Comparison of ENCODE assay signal across 8 cellular contexts in the genomic region with DNA sequence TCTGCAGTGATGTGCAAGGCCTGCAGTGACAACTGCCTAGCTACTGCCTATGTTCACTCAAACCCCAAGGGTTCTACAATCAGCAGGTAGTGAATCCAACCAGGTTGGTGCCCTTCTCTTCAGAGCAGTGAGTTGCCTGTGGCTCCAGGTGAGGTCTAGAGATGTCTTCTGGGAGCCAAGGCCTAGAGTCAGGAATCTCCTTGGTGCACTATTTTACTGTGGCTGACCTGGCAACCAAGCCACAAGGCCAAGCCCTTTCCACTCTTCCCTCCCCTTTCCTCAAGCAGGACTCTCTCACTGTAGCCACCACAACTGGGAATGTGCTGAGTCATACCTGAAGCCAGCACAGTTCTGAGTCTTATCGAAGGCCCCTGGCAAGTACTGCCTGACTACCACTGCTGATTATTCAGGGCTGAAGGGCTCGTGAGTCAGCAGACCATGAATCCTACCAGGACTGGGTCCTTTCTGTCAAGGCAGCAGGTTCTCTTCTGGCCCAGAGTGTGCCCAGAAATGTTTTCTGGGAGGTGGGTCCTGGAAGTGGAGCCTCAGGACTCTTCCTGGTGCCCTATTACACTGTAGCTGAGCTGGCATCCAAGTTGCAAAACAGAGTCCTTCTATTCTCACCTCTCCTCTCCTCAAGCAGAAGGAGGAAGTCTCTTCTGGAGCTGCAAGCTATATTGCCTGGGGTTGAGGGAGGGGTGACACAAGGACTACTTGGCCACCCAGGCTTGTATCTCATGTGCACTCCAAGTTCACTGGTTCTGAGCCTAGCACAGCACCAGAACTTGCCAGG.
DNase-seq lines count a peak whose midpoint lies in the region; ATAC-seq, FAIRE-seq and TF ChIP-seq lines count a peak whose summit lies in the region.

No MANE protein-coding gene starts in this region.

- no peaks in the 10 kb centered on the region for H3K27me3 Mint-ChIP-seq in astrocyte (ENCODE audit: low read depth, unreplicated experiment)
- peaks cover 16% of the 10 kb centered on the region for H3K27me3 Mint-ChIP-seq in activated CD4-positive, alpha-beta memory T cell treated with anti-CD3 and anti-CD28 coated beads for 36 hours
- peaks cover 59% of the 10 kb centered on the region for H3K27me3 Mint-ChIP-seq in stimulated activated memory B cell treated with anti-CD40 and anti-IgM and Interleukin-4, amounts not matched to agents 10 μg/mL and 1 μg/mL and 100 μg/mL, for 72 hours

- peak overlapping the region; percentile 63 for H3K27ac Mint-ChIP-seq in astrocyte (ENCODE audit: unreplicated experiment)
- no peak overlapping the region for H3K27ac Mint-ChIP-seq in activated CD4-positive, alpha-beta memory T cell treated with anti-CD3 and anti-CD28 coated beads for 36 hours
- H3K27ac Mint-ChIP-seq in stimulated activated memory B cell treated with anti-CD40 and anti-IgM and Interleukin-4, amounts not matched to agents 10 μg/mL and 1 μg/mL and 100 μg/mL, for 72 hours, result no peak overlapping the region

- DNase-seq in AG09309 (ENCODE audit: low read depth), result peak; percentile 75
- DNase-seq in HT-29 (ENCODE audit: low spot score), result peak; percentile 87
- DNase-seq in astrocyte (ENCODE audit: low read depth), result peak; percentile 97
- DNase-seq in kidney tubule cell (ENCODE audit: low spot score), result peak; percentile 99
- DNase-seq in NAMALWA (ENCODE audit: low spot score), result no peak
- DNase-seq in activated CD4-positive, alpha-beta memory T cell treated with anti-CD3 and anti-CD28 coated beads for 36 hours, result no peak

- no peak for TF ChIP-seq CTCF in AG09309 (IDR thresholded peaks at IDR 0.05; ENCODE audit: control insufficient read depth, insufficient read depth, low read depth, low read length, missing control alignments)
- TF ChIP-seq CTCF in astrocyte (IDR thresholded peaks at IDR 0.05; ENCODE audit: insufficient read depth, low read depth, low read length), result no peak

- peaks cover 7% of the 10 kb centered on the region for H3K4me1 ChIP-seq in astrocyte (ENCODE audit: insufficient read depth, low read length)

- H3K27ac ChIP-seq in astrocyte (ENCODE audit: low read depth, low read length), result no peak overlapping the region

- no peak overlapping the region for H3K4me3 Mint-ChIP-seq in astrocyte (ENCODE audit: unreplicated experiment)
- no peak overlapping the region for H3K4me3 Mint-ChIP-seq in activated CD4-positive, alpha-beta memory T cell treated with anti-CD3 and anti-CD28 coated beads for 36 hours
- no peak overlapping the region for H3K4me3 Mint-ChIP-seq in stimulated activated memory B cell treated with anti-CD40 and anti-IgM and Interleukin-4, amounts not matched to agents 10 μg/mL and 1 μg/mL and 100 μg/mL, for 72 hours

- H3K9ac ChIP-seq in astrocyte (ENCODE audit: low read length), result no peak overlapping the region

- H3K4me3 ChIP-seq in AG09309 (ENCODE audit: control insufficient read depth, low read depth, low read length) (no peak overlapping the region), astrocyte (ENCODE audit: insufficient read depth, low read depth, low read length) (no peak overlapping the region)

- CTCF ChIA-PET in activated CD4-positive, alpha-beta memory T cell treated with anti-CD3 and anti-CD28 coated beads for 36 hours (lab: Charles Lee), result no interaction called here

- peak overlapping the region; percentile 12 for H3K4me2 ChIP-seq in astrocyte (ENCODE audit: low read length)

- ATAC-seq in HG03280 (IDR thresholded peaks at IDR 0.05; ENCODE audit: unreplicated experiment), result no peak
- no peak for ATAC-seq in stimulated activated memory B cell treated with anti-CD40 and anti-IgM and Interleukin-4, amounts not matched to agents 10 μg/mL and 1 μg/mL and 100 μg/mL, for 72 hours

- peaks cover 9% of the 10 kb centered on the region for H3K4me1 Mint-ChIP-seq in astrocyte (ENCODE audit: low read depth, unreplicated experiment)
- no peaks in the 10 kb centered on the region for H3K4me1 Mint-ChIP-seq in activated CD4-positive, alpha-beta memory T cell treated with anti-CD3 and anti-CD28 coated beads for 36 hours (ENCODE audit: low read depth)
- H3K4me1 Mint-ChIP-seq in stimulated activated memory B cell treated with anti-CD40 and anti-IgM and Interleukin-4, amounts not matched to agents 10 μg/mL and 1 μg/mL and 100 μg/mL, for 72 hours, result no peaks in the 10 kb centered on the region

- no peaks in the 10 kb centered on the region for H3K79me2 ChIP-seq in astrocyte (ENCODE audit: insufficient read depth, low read length)

- H3K9me3 ChIP-seq in astrocyte (ENCODE audit: insufficient read depth, low read depth, low read length), result no peaks in the 10 kb centered on the region

- H3K27me3 ChIP-seq in astrocyte (ENCODE audit: insufficient read depth, low read length), result no peaks in the 10 kb centered on the region

- no peaks in the 10 kb centered on the region for H4K20me1 ChIP-seq in astrocyte (ENCODE audit: insufficient read depth, low read length)

- POLR2A ChIA-PET in activated CD4-positive, alpha-beta memory T cell treated with anti-CD3 and anti-CD28 coated beads for 36 hours (lab: Charles Lee), result no interaction called here

- H2AFZ ChIP-seq in astrocyte (ENCODE audit: low read depth, low read length), result no peak overlapping the region

- H3K9me3 Mint-ChIP-seq in astrocyte (ENCODE audit: unreplicated experiment), result no peaks in the 10 kb centered on the region
- H3K9me3 Mint-ChIP-seq in activated CD4-positive, alpha-beta memory T cell treated with anti-CD3 and anti-CD28 coated beads for 36 hours, result no peaks in the 10 kb centered on the region
- peaks cover 5% of the 10 kb centered on the region for H3K9me3 Mint-ChIP-seq in stimulated activated memory B cell treated with anti-CD40 and anti-IgM and Interleukin-4, amounts not matched to agents 10 μg/mL and 1 μg/mL and 100 μg/mL, for 72 hours

- no peaks in the 10 kb centered on the region for H3K36me3 Mint-ChIP-seq in astrocyte (ENCODE audit: low read depth, unreplicated experiment)
- no peaks in the 10 kb centered on the region for H3K36me3 Mint-ChIP-seq in activated CD4-positive, alpha-beta memory T cell treated with anti-CD3 and anti-CD28 coated beads for 36 hours
- H3K36me3 Mint-ChIP-seq in stimulated activated memory B cell treated with anti-CD40 and anti-IgM and Interleukin-4, amounts not matched to agents 10 μg/mL and 1 μg/mL and 100 μg/mL, for 72 hours, result no peaks in the 10 kb centered on the region

- H3K36me3 ChIP-seq in astrocyte (ENCODE audit: insufficient read depth, low read length), result no peaks in the 10 kb centered on the region

- FAIRE-seq in astrocyte (lab: Jason Lieb, UNC), result peak; percentile 87

- intact Hi-C loops in activated CD4-positive, alpha-beta memory T cell treated with anti-CD3 and anti-CD28 coated beads for 36 hours (cut with micrococcal nuclease), result no loop called here

Comparison
In these comparisons a context has a peak if more than half of its experiments do, and no peak if none do; other contexts are left out.
1. DNase-seq: peak in AG09309 (single experiment), HT-29 (single experiment), astrocyte (single experiment) and kidney tubule cell (single experiment); none in NAMALWA (single experiment) and activated CD4-positive, alpha-beta memory T cell treated with anti-CD3 and anti-CD28 coated beads for 36 hours (single experiment).